11 cellular contexts compared by ENCODE assay signal in genomic region chr2:37020887-37021796, GRCh38. TPM values are rescaled to one million over a fixed set of nuclear protein-coding genes. Genes with fewer than 3 reads are reported as not detected.
DNase-seq lines count a peak whose midpoint lies in the region; ATAC-seq and TF ChIP-seq lines count a peak whose summit lies in the region.
"Had no signal": no experiment of that assay in that cellular context is flagged by ENCODE, and none has a peak within 500 bp of the region (broad histone marks: within the 10 kb centered on the region; RNA-seq: fewer than 3 reads in every experiment).

No MANE protein-coding gene starts in this region.

- no peaks in the 10 kb centered on the region for H3K79me1 ChIP-seq in mesendoderm (ENCODE audit: low read length)

- H3K36me3 Mint-ChIP-seq in activated naive CD8-positive, alpha-beta T cell treated with anti-CD3 and anti-CD28 coated beads, Interleukin-2, amount 50 U/mL, for 24 hours (ENCODE audit: low read depth) = peaks cover 30% of the 10 kb centered on the region

- H2AK5ac ChIP-seq in mesendoderm (ENCODE audit: low read length) = no peak overlapping the region

- H3K9ac ChIP-seq in mesendoderm (ENCODE audit: low read length) (no peak overlapping the region), subcutaneous abdominal adipose tissue (ENCODE audit: low read length in 5 of 5) (peak overlapping the region in 1 of 5 donors; percentile 63)

- TF ChIP-seq CTCF in coronary artery (IDR thresholded peaks at IDR 0.05) = no peak

- H4K8ac ChIP-seq in mesendoderm (ENCODE audit: low read depth, low read length) = no peak overlapping the region

- H3K4me3 Mint-ChIP-seq in activated naive CD8-positive, alpha-beta T cell treated with anti-CD3 and anti-CD28 coated beads, Interleukin-2, amount 50 U/mL, for 24 hours = no peak overlapping the region
- H3K4me3 Mint-ChIP-seq: CD8-positive, alpha-beta memory T cell had no signal

- no peak overlapping the region for H3K18ac ChIP-seq in mesendoderm (ENCODE audit: low read length)

- H3K36me3 ChIP-seq in mesendoderm (ENCODE audit: control insufficient read depth, insufficient read depth, low read length) (no peaks in the 10 kb centered on the region), subcutaneous abdominal adipose tissue (ENCODE audit: control insufficient read depth in 5 of 5, insufficient read depth in 5 of 5, low read length in 5 of 5) (peaks cover 42 to 70% (median 42%) of the 10 kb centered on the region in 5 donors)

- no peaks in the 10 kb centered on the region for H3K27me3 Mint-ChIP-seq in activated naive CD8-positive, alpha-beta T cell treated with anti-CD3 and anti-CD28 coated beads, Interleukin-2, amount 50 U/mL, for 24 hours
- H3K27me3 Mint-ChIP-seq: CD8-positive, alpha-beta memory T cell had no signal

- H3K9me3 Mint-ChIP-seq in activated naive CD8-positive, alpha-beta T cell treated with anti-CD3 and anti-CD28 coated beads, Interleukin-2, amount 50 U/mL, for 24 hours = no peaks in the 10 kb centered on the region
- H3K9me3 Mint-ChIP-seq: CD8-positive, alpha-beta memory T cell had no signal

- DNase-seq in LHCN-M2 (ENCODE audit: low read depth) (peak; percentile 10), coronary artery (ENCODE audit: low spot score) (no peak), mesendoderm (peak; percentile 19), NCI-H1105 treated with DMSO at 0.1 percent for 48 hours (lab: John Stamatoyannopoulos, UW) (no peak), hippocampal formation (lab: John Stamatoyannopoulos, UW) (no peak)
- DNase-seq in activated naive CD8-positive, alpha-beta T cell treated with anti-CD3 and anti-CD28 coated beads, Interleukin-2, amount 50 U/mL, for 24 hours = no peak
- DNase-seq: CD8-positive, alpha-beta memory T cell; NCI-H1092 treated with DMSO at 0.1 percent for 48 hours; small intestine had no signal

- no peak overlapping the region for H3K27ac Mint-ChIP-seq in activated naive CD8-positive, alpha-beta T cell treated with anti-CD3 and anti-CD28 coated beads, Interleukin-2, amount 50 U/mL, for 24 hours

- no peak overlapping the region for H3K23ac ChIP-seq in mesendoderm (ENCODE audit: low read length)

- no peak overlapping the region for H3K4me3 ChIP-seq in coronary artery
- no peak overlapping the region for H3K4me3 ChIP-seq in mesendoderm (ENCODE audit: low read length)
- H3K4me3 ChIP-seq in subcutaneous abdominal adipose tissue (ENCODE audit: low read depth in 1 of 5, low read length in 5 of 5) = peak overlapping the region in 1 of 5 donors; percentile 27

- H3K9me3 ChIP-seq in subcutaneous abdominal adipose tissue (ENCODE audit: control insufficient read depth in 5 of 5, low read length in 5 of 5) = no peaks in the 10 kb centered on the region

- H3K27ac ChIP-seq in coronary artery (peak overlapping the region; percentile 47 to 71), mesendoderm (ENCODE audit: low read depth, low read length) (no peak overlapping the region), subcutaneous abdominal adipose tissue (ENCODE audit: low read depth, low read length) (peak overlapping the region; percentile 84)

- H3K4me2 ChIP-seq in mesendoderm (ENCODE audit: low read length) = no peak overlapping the region

- H3K27me3 ChIP-seq in mesendoderm (ENCODE audit: insufficient read depth, low read length, poor library complexity) (no peaks in the 10 kb centered on the region), subcutaneous abdominal adipose tissue (ENCODE audit: control insufficient read depth in 5 of 5, insufficient read depth in 4 of 5, low read length in 5 of 5) (no peaks in the 10 kb centered on the region)

- H4K5ac ChIP-seq in mesendoderm (ENCODE audit: low read length) = no peak overlapping the region

- H3K4me1 ChIP-seq in mesendoderm (ENCODE audit: control insufficient read depth, low read depth, low read length) = no peaks in the 10 kb centered on the region
- peaks cover 5 to 16% (median 15%) of the 10 kb centered on the region in 5 donors for H3K4me1 ChIP-seq in subcutaneous abdominal adipose tissue (ENCODE audit: control insufficient read depth in 5 of 5, insufficient read depth in 5 of 5, low read length in 5 of 5)

- peak overlapping the region; percentile 17 for H3K56ac ChIP-seq in mesendoderm (ENCODE audit: low read length)

- no peak overlapping the region for H2BK120ac ChIP-seq in mesendoderm (ENCODE audit: low read depth, low read length)

- no CpG with 5 or more reads among the region's 5 CpGs for WGBS in mesendoderm (ENCODE audit: extremely low coverage, insufficient coverage, low lambda C conversion rate)

- no peak overlapping the region for H2BK5ac ChIP-seq in mesendoderm (ENCODE audit: low read length)

- H2BK15ac ChIP-seq in mesendoderm (replicated peaks; ENCODE audit: low read depth) = no peak overlapping the region

- no peak overlapping the region for H3K4ac ChIP-seq in mesendoderm (ENCODE audit: low read depth, low read length)

- no peaks in the 10 kb centered on the region for H3K79me2 ChIP-seq in mesendoderm (ENCODE audit: control insufficient read depth, insufficient read depth, low read length)

- ATAC-seq in activated naive CD8-positive, alpha-beta T cell treated with anti-CD3 and anti-CD28 coated beads, Interleukin-2, amount 50 U/mL, for 24 hours = no peak
- ATAC-seq in GM21529 (IDR thresholded peaks at IDR 0.05; ENCODE audit: unreplicated experiment) = no peak

- H3K4me1 Mint-ChIP-seq in activated naive CD8-positive, alpha-beta T cell treated with anti-CD3 and anti-CD28 coated beads, Interleukin-2, amount 50 U/mL, for 24 hours = no peaks in the 10 kb centered on the region
- H3K4me1 Mint-ChIP-seq: CD8-positive, alpha-beta memory T cell had no signal

RNA-seq across cellular contexts. Expression of gene STRN, which starts 54.8 kb away (rescaled TPM):
- 14.3 and 16.9 TPM in 2 replicates for total RNA-seq in LHCN-M2 (2014; rRNA removed)
- 5.8 TPM for polyA plus RNA-seq in LHCN-M2 (2012)
- polyA plus RNA-seq in mesendoderm (2013, experiment 1 of 2) = 27.2 TPM
- polyA plus RNA-seq in mesendoderm (2013, experiment 2 of 2) = 28.7 TPM

Comparison
In these comparisons a context has a peak if more than half of its experiments do, and no peak if none do; other contexts are left out.
1. DNase-seq: peak in LHCN-M2 (single experiment) and mesendoderm (single experiment); none in coronary artery (single experiment), activated naive CD8-positive, alpha-beta T cell treated with anti-CD3 and anti-CD28 coated beads, Interleukin-2, amount 50 U/mL, for 24 hours (single experiment), NCI-H1105 treated with DMSO at 0.1 percent for 48 hours (single experiment) and hippocampal formation (0 of 2).